Comparison of ENCODE assay signal across 8 cellular contexts in genomic region chr18:44681039-44681595, GRCh38. TPM values are rescaled to one million over a fixed set of nuclear protein-coding genes. Genes with fewer than 3 reads are reported as not detected.
A peak's percentile ranks its signal among the peaks of the same experiment; 100 is the strongest.
DNase-seq lines count a peak whose midpoint lies in the region; ATAC-seq and TF ChIP-seq lines count a peak whose summit lies in the region.

No MANE protein-coding gene starts in this region.

- H3K27ac Mint-ChIP-seq in activated CD8-positive, alpha-beta memory T cell treated with anti-CD3 and anti-CD28 coated beads, Interleukin-2, amount 10 ng/mL, durations not matched to agents 7 days and 5 days = peak overlapping the region; percentile 86
- peak overlapping the region; percentile 94 for H3K27ac Mint-ChIP-seq in stimulated activated naive B cell treated with anti-CD40 and anti-IgM and Interleukin-4, amounts not matched to agents 10 μg/mL and 1 μg/mL and 100 μg/mL, for 72 hours

- peaks cover 9% of the 10 kb centered on the region for H3K36me3 Mint-ChIP-seq in activated CD8-positive, alpha-beta memory T cell treated with anti-CD3 and anti-CD28 coated beads, Interleukin-2, amount 10 ng/mL, durations not matched to agents 7 days and 5 days
- H3K36me3 Mint-ChIP-seq in stimulated activated naive B cell treated with anti-CD40 and anti-IgM and Interleukin-4, amounts not matched to agents 10 μg/mL and 1 μg/mL and 100 μg/mL, for 72 hours = peaks cover 12 to 23% of the 10 kb centered on the region in 2 donors

- peaks cover 3% of the 10 kb centered on the region for H3K4me1 ChIP-seq in iPS DF 6.9 (ENCODE audit: control insufficient read depth, insufficient read depth, low read length)

- H3K4me3 ChIP-seq in WERI-Rb-1 (ENCODE audit: low read depth, low read length) (peak overlapping the region; percentile 73; the same call in 1 of the 2 replicates), iPS DF 6.9 (ENCODE audit: low read length) (peak overlapping the region; percentile 49; the same call in 1 of the 2 replicates)

- no peaks in the 10 kb centered on the region for H3K9me3 Mint-ChIP-seq in activated CD8-positive, alpha-beta memory T cell treated with anti-CD3 and anti-CD28 coated beads, Interleukin-2, amount 10 ng/mL, durations not matched to agents 7 days and 5 days (ENCODE audit: low read depth)
- H3K9me3 Mint-ChIP-seq in stimulated activated naive B cell treated with anti-CD40 and anti-IgM and Interleukin-4, amounts not matched to agents 10 μg/mL and 1 μg/mL and 100 μg/mL, for 72 hours = no peaks in the 10 kb centered on the region

- no peak for DNase-seq in activated CD8-positive, alpha-beta memory T cell treated with anti-CD3 and anti-CD28 coated beads, Interleukin-2, amount 10 ng/mL, durations not matched to agents 7 days and 5 days
- no peak for DNase-seq in activated CD8-positive, alpha-beta memory T cell treated with anti-CD3 and anti-CD28 coated beads, Interleukin-2, amount 50 U/mL, for 4 hours
- no peak for DNase-seq in WERI-Rb-1
- DNase-seq in iPS DF 6.9 (ENCODE audit: low read depth, low spot score) = no peak
- DNase-seq in stimulated activated naive B cell treated with anti-CD40 and anti-IgM and Interleukin-4, amounts not matched to agents 10 μg/mL and 1 μg/mL and 100 μg/mL, for 72 hours = no peak
- DNase-seq in amniotic stem cell (lab: John Stamatoyannopoulos, UW) = no peak
- no peak for DNase-seq in occipital lobe (lab: John Stamatoyannopoulos, UW)

- no CpG with 5 or more reads among the region's 18 CpGs for WGBS in iPS DF 6.9 (ENCODE audit: insufficient coverage, insufficient read length)

- no peak for ATAC-seq in activated CD8-positive, alpha-beta memory T cell treated with anti-CD3 and anti-CD28 coated beads, Interleukin-2, amount 10 ng/mL, durations not matched to agents 7 days and 5 days
- no peak for ATAC-seq in stimulated activated naive B cell treated with anti-CD40 and anti-IgM and Interleukin-4, amounts not matched to agents 10 μg/mL and 1 μg/mL and 100 μg/mL, for 72 hours (replicated peaks)
- ATAC-seq in HG03521 (IDR thresholded peaks at IDR 0.05; ENCODE audit: unreplicated experiment) = no peak

- TF ChIP-seq CTCF in WERI-Rb-1 (IDR thresholded peaks at IDR 0.05; ENCODE audit: low read depth, low read length) = no peak

- H3K9me3 ChIP-seq in WERI-Rb-1 (ENCODE audit: severe bottlenecking) = no peaks in the 10 kb centered on the region
- H3K9me3 ChIP-seq in iPS DF 6.9 (ENCODE audit: control insufficient read depth, insufficient read depth, low read length) = no peaks in the 10 kb centered on the region

- H3K27ac ChIP-seq in WERI-Rb-1 (no peak overlapping the region), iPS DF 6.9 (ENCODE audit: low read length) (no peak overlapping the region)

- peaks cover 9% of the 10 kb centered on the region for H3K27me3 Mint-ChIP-seq in activated CD8-positive, alpha-beta memory T cell treated with anti-CD3 and anti-CD28 coated beads, Interleukin-2, amount 10 ng/mL, durations not matched to agents 7 days and 5 days
- H3K27me3 Mint-ChIP-seq in stimulated activated naive B cell treated with anti-CD40 and anti-IgM and Interleukin-4, amounts not matched to agents 10 μg/mL and 1 μg/mL and 100 μg/mL, for 72 hours = no peaks in the 10 kb centered on the region

- no peak overlapping the region for H3K4me3 Mint-ChIP-seq in activated CD8-positive, alpha-beta memory T cell treated with anti-CD3 and anti-CD28 coated beads, Interleukin-2, amount 10 ng/mL, durations not matched to agents 7 days and 5 days
- no peak overlapping the region for H3K4me3 Mint-ChIP-seq in stimulated activated naive B cell treated with anti-CD40 and anti-IgM and Interleukin-4, amounts not matched to agents 10 μg/mL and 1 μg/mL and 100 μg/mL, for 72 hours

- H3K36me3 ChIP-seq in WERI-Rb-1 (no peaks in the 10 kb centered on the region), iPS DF 6.9 (ENCODE audit: control insufficient read depth, insufficient read depth, low read length) (no peaks in the 10 kb centered on the region)

- H3K27me3 ChIP-seq in WERI-Rb-1 (ENCODE audit: insufficient read depth, low read depth, severe bottlenecking) (peaks cover 6% of the 10 kb centered on the region), iPS DF 6.9 (ENCODE audit: control insufficient read depth, insufficient read depth, low read length) (peaks cover 2% of the 10 kb centered on the region; the same call in 1 of the 2 replicates)

- CTCF ChIA-PET in activated CD8-positive, alpha-beta memory T cell treated with anti-CD3 and anti-CD28 coated beads, Interleukin-2, amount 10 ng/mL, durations not matched to agents 7 days and 5 days (lab: Charles Lee) = interaction anchor here (0.8 to 2.2 kb wide), 4 partner anchors 8 to 212 kb away, joined by 3 to 8 read pairs (median 4); no protein-coding TSS in a partner anchor

- peaks cover 21% of the 10 kb centered on the region for H3K4me1 Mint-ChIP-seq in activated CD8-positive, alpha-beta memory T cell treated with anti-CD3 and anti-CD28 coated beads, Interleukin-2, amount 10 ng/mL, durations not matched to agents 7 days and 5 days
- H3K4me1 Mint-ChIP-seq in stimulated activated naive B cell treated with anti-CD40 and anti-IgM and Interleukin-4, amounts not matched to agents 10 μg/mL and 1 μg/mL and 100 μg/mL, for 72 hours = peaks cover 25 to 31% of the 10 kb centered on the region in 2 donors

RNA-seq across cellular contexts. Expression of gene SETBP1, which starts 0.4 kb away (rescaled TPM):
- 10 to 100 TPM; 25.2 to 30.3 TPM for total RNA-seq in activated CD8-positive, alpha-beta memory T cell treated with anti-CD3 and anti-CD28 coated beads, Interleukin-2, amount 10 ng/mL, durations not matched to agents 7 days and 5 days
- 52.3 TPM for total RNA-seq in occipital lobe
